Comparison of ENCODE assay signal across 1 cellular context in genomic region chr14:95157195-95157986, GRCh38.
A peak's percentile ranks its signal among the peaks of the same experiment; 100 is the strongest.
TF ChIP-seq lines count a peak whose summit lies in the region.

A gene with protein sequence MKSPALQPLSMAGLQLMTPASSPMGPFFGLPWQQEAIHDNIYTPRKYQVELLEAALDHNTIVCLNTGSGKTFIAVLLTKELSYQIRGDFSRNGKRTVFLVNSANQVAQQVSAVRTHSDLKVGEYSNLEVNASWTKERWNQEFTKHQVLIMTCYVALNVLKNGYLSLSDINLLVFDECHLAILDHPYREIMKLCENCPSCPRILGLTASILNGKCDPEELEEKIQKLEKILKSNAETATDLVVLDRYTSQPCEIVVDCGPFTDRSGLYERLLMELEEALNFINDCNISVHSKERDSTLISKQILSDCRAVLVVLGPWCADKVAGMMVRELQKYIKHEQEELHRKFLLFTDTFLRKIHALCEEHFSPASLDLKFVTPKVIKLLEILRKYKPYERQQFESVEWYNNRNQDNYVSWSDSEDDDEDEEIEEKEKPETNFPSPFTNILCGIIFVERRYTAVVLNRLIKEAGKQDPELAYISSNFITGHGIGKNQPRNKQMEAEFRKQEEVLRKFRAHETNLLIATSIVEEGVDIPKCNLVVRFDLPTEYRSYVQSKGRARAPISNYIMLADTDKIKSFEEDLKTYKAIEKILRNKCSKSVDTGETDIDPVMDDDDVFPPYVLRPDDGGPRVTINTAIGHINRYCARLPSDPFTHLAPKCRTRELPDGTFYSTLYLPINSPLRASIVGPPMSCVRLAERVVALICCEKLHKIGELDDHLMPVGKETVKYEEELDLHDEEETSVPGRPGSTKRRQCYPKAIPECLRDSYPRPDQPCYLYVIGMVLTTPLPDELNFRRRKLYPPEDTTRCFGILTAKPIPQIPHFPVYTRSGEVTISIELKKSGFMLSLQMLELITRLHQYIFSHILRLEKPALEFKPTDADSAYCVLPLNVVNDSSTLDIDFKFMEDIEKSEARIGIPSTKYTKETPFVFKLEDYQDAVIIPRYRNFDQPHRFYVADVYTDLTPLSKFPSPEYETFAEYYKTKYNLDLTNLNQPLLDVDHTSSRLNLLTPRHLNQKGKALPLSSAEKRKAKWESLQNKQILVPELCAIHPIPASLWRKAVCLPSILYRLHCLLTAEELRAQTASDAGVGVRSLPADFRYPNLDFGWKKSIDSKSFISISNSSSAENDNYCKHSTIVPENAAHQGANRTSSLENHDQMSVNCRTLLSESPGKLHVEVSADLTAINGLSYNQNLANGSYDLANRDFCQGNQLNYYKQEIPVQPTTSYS (N-terminal part only) (minus strand): TSS chr14:95157529. CDS start chr14:95133458, 24,071 bp downstream.

TF ChIP-seq in HepG2, 621 proteins besides CTCF, POLR2A, EP300 and RAD21 (continued from another document and continues in another):
- TF ChIP-seq, protein P1, sequence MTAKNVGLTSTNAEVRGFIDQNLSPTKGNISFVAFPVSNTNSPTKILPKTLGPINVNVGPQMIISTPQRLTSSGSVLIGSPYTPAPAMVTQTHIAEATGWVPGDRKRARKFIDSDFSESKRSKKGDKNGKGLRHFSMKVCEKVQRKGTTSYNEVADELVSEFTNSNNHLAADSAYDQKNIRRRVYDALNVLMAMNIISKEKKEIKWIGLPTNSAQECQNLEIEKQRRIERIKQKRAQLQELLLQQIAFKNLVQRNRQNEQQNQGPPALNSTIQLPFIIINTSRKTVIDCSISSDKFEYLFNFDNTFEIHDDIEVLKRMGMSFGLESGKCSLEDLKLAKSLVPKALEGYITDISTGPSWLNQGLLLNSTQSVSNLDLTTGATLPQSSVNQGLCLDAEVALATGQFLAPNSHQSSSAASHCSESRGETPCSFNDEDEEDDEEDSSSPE (CRISPR knock-in tag; IDR thresholded peaks at IDR 0.05) = peak; percentile 81
- no peak for TF ChIP-seq CHD4 (IDR thresholded peaks at IDR 0.05; ENCODE audit: borderline replicate concordance, low read length)
- TF ChIP-seq NKX3-1 (CRISPR knock-in tag; IDR thresholded peaks at IDR 0.05) = peak; percentile 54; the same call in 1 of the 2 replicates
- no peak for TF ChIP-seq JUNB (CRISPR knock-in tag; IDR thresholded peaks at IDR 0.05; ENCODE audit: borderline replicate concordance)
- peak; percentile 78 for TF ChIP-seq GMEB1 (CRISPR knock-in tag; IDR thresholded peaks at IDR 0.05; ENCODE audit: borderline replicate concordance)
- no peak; the same call in 1 of the 2 replicates for TF ChIP-seq ZNF746 (CRISPR knock-in tag; IDR thresholded peaks at IDR 0.05)
- 0 out of 2 replicates have a peak, but pooled peaks have one; percentile 11 for TF ChIP-seq ZNF788 (CRISPR knock-in tag; IDR thresholded peaks at IDR 0.05; ENCODE audit: borderline replicate concordance)
- TF ChIP-seq HNRNPK (IDR thresholded peaks at IDR 0.05; ENCODE audit: low read depth, low read length, poor library complexity, severe bottlenecking) = no peak
- TF ChIP-seq, protein P2, sequence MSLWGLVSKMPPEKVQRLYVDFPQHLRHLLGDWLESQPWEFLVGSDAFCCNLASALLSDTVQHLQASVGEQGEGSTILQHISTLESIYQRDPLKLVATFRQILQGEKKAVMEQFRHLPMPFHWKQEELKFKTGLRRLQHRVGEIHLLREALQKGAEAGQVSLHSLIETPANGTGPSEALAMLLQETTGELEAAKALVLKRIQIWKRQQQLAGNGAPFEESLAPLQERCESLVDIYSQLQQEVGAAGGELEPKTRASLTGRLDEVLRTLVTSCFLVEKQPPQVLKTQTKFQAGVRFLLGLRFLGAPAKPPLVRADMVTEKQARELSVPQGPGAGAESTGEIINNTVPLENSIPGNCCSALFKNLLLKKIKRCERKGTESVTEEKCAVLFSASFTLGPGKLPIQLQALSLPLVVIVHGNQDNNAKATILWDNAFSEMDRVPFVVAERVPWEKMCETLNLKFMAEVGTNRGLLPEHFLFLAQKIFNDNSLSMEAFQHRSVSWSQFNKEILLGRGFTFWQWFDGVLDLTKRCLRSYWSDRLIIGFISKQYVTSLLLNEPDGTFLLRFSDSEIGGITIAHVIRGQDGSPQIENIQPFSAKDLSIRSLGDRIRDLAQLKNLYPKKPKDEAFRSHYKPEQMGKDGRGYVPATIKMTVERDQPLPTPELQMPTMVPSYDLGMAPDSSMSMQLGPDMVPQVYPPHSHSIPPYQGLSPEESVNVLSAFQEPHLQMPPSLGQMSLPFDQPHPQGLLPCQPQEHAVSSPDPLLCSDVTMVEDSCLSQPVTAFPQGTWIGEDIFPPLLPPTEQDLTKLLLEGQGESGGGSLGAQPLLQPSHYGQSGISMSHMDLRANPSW (CRISPR knock-in tag; IDR thresholded peaks at IDR 0.05; ENCODE audit: borderline replicate concordance) = no peak
- TF ChIP-seq ZNF616 (CRISPR knock-in tag; IDR thresholded peaks at IDR 0.05; ENCODE audit: low read depth) = peak; percentile 33; the same call in 1 of the 2 replicates
- TF ChIP-seq, protein P3, sequence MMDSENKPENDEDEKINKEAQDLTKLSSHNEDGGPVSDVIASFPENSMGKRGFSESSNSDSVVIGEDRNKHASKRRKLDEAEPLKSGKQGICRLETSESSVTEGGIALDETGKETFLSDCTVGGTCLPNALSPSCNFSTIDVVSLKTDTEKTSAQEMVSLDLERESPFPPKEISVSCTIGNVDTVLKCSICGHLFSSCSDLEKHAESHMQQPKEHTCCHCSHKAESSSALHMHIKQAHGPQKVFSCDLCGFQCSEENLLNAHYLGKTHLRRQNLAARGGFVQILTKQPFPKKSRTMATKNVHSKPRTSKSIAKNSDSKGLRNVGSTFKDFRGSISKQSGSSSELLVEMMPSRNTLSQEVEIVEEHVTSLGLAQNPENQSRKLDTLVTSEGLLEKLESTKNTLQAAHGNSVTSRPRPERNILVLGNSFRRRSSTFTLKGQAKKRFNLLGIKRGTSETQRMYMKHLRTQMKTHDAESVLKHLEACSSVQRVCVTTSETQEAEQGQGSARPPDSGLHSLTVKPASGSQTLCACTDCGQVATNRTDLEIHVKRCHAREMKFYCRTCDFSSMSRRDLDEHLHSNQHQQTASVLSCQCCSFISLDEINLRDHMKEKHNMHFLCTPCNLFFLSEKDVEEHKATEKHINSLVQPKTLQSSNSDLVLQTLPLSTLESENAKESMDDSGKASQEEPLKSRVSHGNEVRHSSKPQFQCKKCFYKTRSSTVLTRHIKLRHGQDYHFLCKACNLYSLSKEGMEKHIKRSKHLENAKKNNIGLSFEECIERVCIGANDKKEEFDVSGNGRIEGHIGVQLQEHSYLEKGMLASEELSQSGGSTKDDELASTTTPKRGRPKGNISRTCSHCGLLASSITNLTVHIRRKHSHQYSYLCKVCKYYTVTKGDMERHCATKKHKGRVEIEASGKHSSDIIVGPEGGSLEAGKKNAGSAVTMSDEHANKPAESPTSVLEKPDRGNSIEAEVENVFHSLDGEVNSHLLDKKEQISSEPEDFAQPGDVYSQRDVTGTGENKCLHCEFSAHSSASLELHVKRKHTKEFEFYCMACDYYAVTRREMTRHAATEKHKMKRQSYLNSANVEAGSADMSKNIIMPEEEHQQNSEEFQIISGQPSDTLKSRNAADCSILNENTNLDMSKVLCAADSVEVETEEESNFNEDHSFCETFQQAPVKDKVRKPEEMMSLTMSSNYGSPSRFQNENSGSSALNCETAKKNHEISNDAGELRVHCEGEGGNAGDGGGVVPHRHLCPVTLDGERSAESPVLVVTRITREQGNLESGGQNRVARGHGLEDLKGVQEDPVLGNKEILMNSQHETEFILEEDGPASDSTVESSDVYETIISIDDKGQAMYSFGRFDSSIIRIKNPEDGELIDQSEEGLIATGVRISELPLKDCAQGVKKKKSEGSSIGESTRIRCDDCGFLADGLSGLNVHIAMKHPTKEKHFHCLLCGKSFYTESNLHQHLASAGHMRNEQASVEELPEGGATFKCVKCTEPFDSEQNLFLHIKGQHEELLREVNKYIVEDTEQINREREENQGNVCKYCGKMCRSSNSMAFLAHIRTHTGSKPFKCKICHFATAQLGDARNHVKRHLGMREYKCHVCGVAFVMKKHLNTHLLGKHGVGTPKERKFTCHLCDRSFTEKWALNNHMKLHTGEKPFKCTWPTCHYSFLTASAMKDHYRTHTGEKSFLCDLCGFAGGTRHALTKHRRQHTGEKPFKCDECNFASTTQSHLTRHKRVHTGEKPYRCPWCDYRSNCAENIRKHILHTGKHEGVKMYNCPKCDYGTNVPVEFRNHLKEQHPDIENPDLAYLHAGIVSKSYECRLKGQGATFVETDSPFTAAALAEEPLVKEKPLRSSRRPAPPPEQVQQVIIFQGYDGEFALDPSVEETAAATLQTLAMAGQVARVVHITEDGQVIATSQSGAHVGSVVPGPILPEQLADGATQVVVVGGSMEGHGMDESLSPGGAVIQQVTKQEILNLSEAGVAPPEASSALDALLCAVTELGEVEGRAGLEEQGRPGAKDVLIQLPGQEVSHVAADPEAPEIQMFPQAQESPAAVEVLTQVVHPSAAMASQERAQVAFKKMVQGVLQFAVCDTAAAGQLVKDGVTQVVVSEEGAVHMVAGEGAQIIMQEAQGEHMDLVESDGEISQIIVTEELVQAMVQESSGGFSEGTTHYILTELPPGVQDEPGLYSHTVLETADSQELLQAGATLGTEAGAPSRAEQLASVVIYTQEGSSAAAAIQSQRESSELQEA (CRISPR knock-in tag; IDR thresholded peaks at IDR 0.05; ENCODE audit: not compliant biosample characterization) = peak; percentile 59
- TF ChIP-seq REPIN1 (CRISPR knock-in tag; IDR thresholded peaks at IDR 0.05; ENCODE audit: borderline replicate concordance, low read depth) = peak; percentile 53
- TF ChIP-seq KIAA2018 (CRISPR knock-in tag; IDR thresholded peaks at IDR 0.05; ENCODE audit: borderline replicate concordance) = no peak
- TF ChIP-seq ZNF83 (CRISPR knock-in tag; IDR thresholded peaks at IDR 0.05; ENCODE audit: borderline replicate concordance) = no peak
- no peak; the same call in 1 of the 2 replicates for TF ChIP-seq MEIS1 (CRISPR knock-in tag; IDR thresholded peaks at IDR 0.05; ENCODE audit: borderline replicate concordance)
- TF ChIP-seq, protein P4, sequence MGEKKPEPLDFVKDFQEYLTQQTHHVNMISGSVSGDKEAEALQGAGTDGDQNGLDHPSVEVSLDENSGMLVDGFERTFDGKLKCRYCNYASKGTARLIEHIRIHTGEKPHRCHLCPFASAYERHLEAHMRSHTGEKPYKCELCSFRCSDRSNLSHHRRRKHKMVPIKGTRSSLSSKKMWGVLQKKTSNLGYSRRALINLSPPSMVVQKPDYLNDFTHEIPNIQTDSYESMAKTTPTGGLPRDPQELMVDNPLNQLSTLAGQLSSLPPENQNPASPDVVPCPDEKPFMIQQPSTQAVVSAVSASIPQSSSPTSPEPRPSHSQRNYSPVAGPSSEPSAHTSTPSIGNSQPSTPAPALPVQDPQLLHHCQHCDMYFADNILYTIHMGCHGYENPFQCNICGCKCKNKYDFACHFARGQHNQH (CRISPR knock-in tag; IDR thresholded peaks at IDR 0.05) = peak; percentile 47; the same call in 1 of the 2 replicates
- TF ChIP-seq TEAD2 (CRISPR knock-in tag; IDR thresholded peaks at IDR 0.05) = 0 out of 2 replicates have a peak, but pooled peaks have one; percentile 33
- 0 out of 2 replicates have a peak, but pooled peaks have one; percentile 38 for TF ChIP-seq ZNF589 (CRISPR knock-in tag; conservative IDR thresholded peaks at IDR 0.05)
- no peak for TF ChIP-seq TSC22D2 (CRISPR knock-in tag; IDR thresholded peaks at IDR 0.05; ENCODE audit: borderline replicate concordance)
- TF ChIP-seq DR1 (CRISPR knock-in tag; IDR thresholded peaks at IDR 0.05) = peak; percentile 60; the same call in 1 of the 2 replicates
